Comparison of ENCODE assay signal across 2 cellular contexts in genomic region chr16:56931253-56931768, GRCh38.
TF ChIP-seq lines count a peak whose summit lies in the region.

No MANE protein-coding gene starts in this region.

TF ChIP-seq in K562, 482 proteins besides CTCF, POLR2A, EP300 and RAD21 (continues in another document):
- TF ChIP-seq ZNF589 (CRISPR knock-in tag; IDR thresholded peaks at IDR 0.05; ENCODE audit: low read depth) = 0 out of 2 replicates have a peak, but pooled peaks have one; percentile 44
- no peak for TF ChIP-seq ZNF699 (CRISPR knock-in tag; IDR thresholded peaks at IDR 0.05; ENCODE audit: insufficient replicate concordance)
- TF ChIP-seq IFI16 (CRISPR knock-in tag; IDR thresholded peaks at IDR 0.05) = no peak
- no peak for TF ChIP-seq POLR2G (IDR thresholded peaks at IDR 0.05; ENCODE audit: low read depth, low read length)
- TF ChIP-seq GTF2E2 (tag; IDR thresholded peaks at IDR 0.05) = no peak
- TF ChIP-seq FOS (IDR thresholded peaks at IDR 0.05; ENCODE audit: extremely low read depth, insufficient read length) = no peak
- TF ChIP-seq ZNF41 (CRISPR knock-in tag; conservative IDR thresholded peaks at IDR 0.05) = peak; percentile 47; the same call in 1 of the 2 replicates
- TF ChIP-seq XRCC4 (IDR thresholded peaks at IDR 0.05; ENCODE audit: extremely low read depth, insufficient read depth, insufficient read length) = no peak
- no peak for TF ChIP-seq HMGXB4 (CRISPR knock-in tag; IDR thresholded peaks at IDR 0.05)
- no peak for TF ChIP-seq TARDBP (IDR thresholded peaks at IDR 0.05)
- no peak for TF ChIP-seq POU5F1 (IDR thresholded peaks at IDR 0.05; ENCODE audit: borderline replicate concordance, low read depth, low read length, partially characterized antibody)
- TF ChIP-seq CBX2 (IDR thresholded peaks at IDR 0.05; ENCODE audit: insufficient read depth, low read length, poor library complexity, severe bottlenecking) = no peak
- no peak for TF ChIP-seq ZNF511 (CRISPR knock-in tag; IDR thresholded peaks at IDR 0.05)
- TF ChIP-seq ZNF347 (CRISPR knock-in tag; IDR thresholded peaks at IDR 0.05; ENCODE audit: low read depth) = no peak
- no peak for TF ChIP-seq GATAD2B (IDR thresholded peaks at IDR 0.05; ENCODE audit: borderline replicate concordance)
- TF ChIP-seq ZNF277 (CRISPR knock-in tag; IDR thresholded peaks at IDR 0.05; ENCODE audit: borderline replicate concordance) = no peak
- no peak for TF ChIP-seq USF2 (CRISPR knock-in tag; IDR thresholded peaks at IDR 0.05)
- TF ChIP-seq ZEB2 (IDR thresholded peaks at IDR 0.05) = no peak
- TF ChIP-seq LCOR (CRISPR knock-in tag; IDR thresholded peaks at IDR 0.05) = no peak
- TF ChIP-seq SMARCB1 (IDR thresholded peaks at IDR 0.05; ENCODE audit: insufficient read length, low read depth) = no peak
- no peak for TF ChIP-seq ZNF280B (CRISPR knock-in tag; IDR thresholded peaks at IDR 0.05)
- no peak for TF ChIP-seq RBM34 (IDR thresholded peaks at IDR 0.05; ENCODE audit: borderline replicate concordance, insufficient read depth, low read length)
- TF ChIP-seq BCL6 (CRISPR knock-in tag; IDR thresholded peaks at IDR 0.05) = 0 out of 2 replicates have a peak, but pooled peaks have one; percentile 18
- no peak for TF ChIP-seq RBBP5 (IDR thresholded peaks at IDR 0.05; ENCODE audit: borderline replicate concordance, insufficient read depth, low read length, poor library complexity, severe bottlenecking)
- no peak for TF ChIP-seq ZFP36 (IDR thresholded peaks at IDR 0.05; ENCODE audit: low read depth, low read length, partially characterized antibody)
- TF ChIP-seq ZNF134 (CRISPR knock-in tag; conservative IDR thresholded peaks at IDR 0.05) = 0 out of 2 replicates have a peak, but pooled peaks have one; percentile 25
- no peak for TF ChIP-seq SNIP1 (IDR thresholded peaks at IDR 0.05; ENCODE audit: low read depth)
- no peak for TF ChIP-seq RB1 (IDR thresholded peaks at IDR 0.05; ENCODE audit: low read depth)
- no peak for TF ChIP-seq ZNF146 (CRISPR knock-in tag; IDR thresholded peaks at IDR 0.05; ENCODE audit: unreplicated experiment)
- no peak for TF ChIP-seq PHB2 (IDR thresholded peaks at IDR 0.05; ENCODE audit: low read depth)
- no peak for TF ChIP-seq L3MBTL2 (IDR thresholded peaks at IDR 0.05)
- TF ChIP-seq TBP (optimal IDR thresholded peaks at IDR 0.05; ENCODE audit: low read depth, low read length) = no peak
- TF ChIP-seq HMGN3 (IDR thresholded peaks at IDR 0.05; ENCODE audit: borderline replicate concordance, extremely low read depth, insufficient read length, low read depth, low read length) = no peak
- TF ChIP-seq BRCA1 (IDR thresholded peaks at IDR 0.05) = no peak
- TF ChIP-seq BRCA1 (CRISPR knock-in tag; IDR thresholded peaks at IDR 0.05) = no peak
- TF ChIP-seq U2AF2 (optimal IDR thresholded peaks at IDR 0.05; ENCODE audit: low read depth, low read length) = no peak
- no peak for TF ChIP-seq ZNF174 (CRISPR knock-in tag; IDR thresholded peaks at IDR 0.05)

TF ChIP-seq in HepG2, 621 proteins besides CTCF, POLR2A, EP300 and RAD21 (continues in another document):
- no peak for TF ChIP-seq ZNF260 (CRISPR knock-in tag; IDR thresholded peaks at IDR 0.05; ENCODE audit: borderline replicate concordance, low read depth)
- TF ChIP-seq HBP1 (CRISPR knock-in tag; IDR thresholded peaks at IDR 0.05; ENCODE audit: low read depth) = no peak
- TF ChIP-seq IRF2 (CRISPR knock-in tag; IDR thresholded peaks at IDR 0.05) = no peak
- TF ChIP-seq ZNF782 (CRISPR knock-in tag; IDR thresholded peaks at IDR 0.05; ENCODE audit: borderline replicate concordance) = 0 out of 2 replicates have a peak, but pooled peaks have one; percentile 13
- no peak for TF ChIP-seq FOXJ3 (CRISPR knock-in tag; IDR thresholded peaks at IDR 0.05; ENCODE audit: borderline replicate concordance)
- TF ChIP-seq CHD4 (IDR thresholded peaks at IDR 0.05; ENCODE audit: borderline replicate concordance, low read length) = no peak; the same call in 1 of the 2 replicates
- no peak for TF ChIP-seq MED8 (CRISPR knock-in tag; IDR thresholded peaks at IDR 0.05; ENCODE audit: insufficient replicate concordance)
- no peak for TF ChIP-seq ZNF788 (CRISPR knock-in tag; IDR thresholded peaks at IDR 0.05; ENCODE audit: borderline replicate concordance)
- no peak for TF ChIP-seq ZNF329 (CRISPR knock-in tag; IDR thresholded peaks at IDR 0.05; ENCODE audit: low read depth)
- TF ChIP-seq ARID4A (CRISPR knock-in tag; IDR thresholded peaks at IDR 0.05; ENCODE audit: borderline replicate concordance) = no peak
- no peak for TF ChIP-seq ZNF569 (CRISPR knock-in tag; IDR thresholded peaks at IDR 0.05; ENCODE audit: borderline replicate concordance)
- no peak for TF ChIP-seq ZNF598 (CRISPR knock-in tag; IDR thresholded peaks at IDR 0.05; ENCODE audit: borderline replicate concordance)
- no peak for TF ChIP-seq ZNF619 (CRISPR knock-in tag; IDR thresholded peaks at IDR 0.05)
- TF ChIP-seq CEBPZ (IDR thresholded peaks at IDR 0.05; ENCODE audit: low read length) = no peak
- no peak for TF ChIP-seq HOXA5 (CRISPR knock-in tag; IDR thresholded peaks at IDR 0.05)
- TF ChIP-seq CREM (IDR thresholded peaks at IDR 0.05) = no peak
- TF ChIP-seq CREM (CRISPR knock-in tag; IDR thresholded peaks at IDR 0.05) = no peak
- TF ChIP-seq FUBP1 (CRISPR knock-in tag; IDR thresholded peaks at IDR 0.05; ENCODE audit: borderline replicate concordance) = no peak
- TF ChIP-seq RFX5 (IDR thresholded peaks at IDR 0.05; ENCODE audit: low read depth, low read length) = no peak
- no peak for TF ChIP-seq IKZF4 (CRISPR knock-in tag; IDR thresholded peaks at IDR 0.05; ENCODE audit: borderline replicate concordance, low read depth, not compliant biosample characterization)
- TF ChIP-seq ZNF460 (CRISPR knock-in tag; IDR thresholded peaks at IDR 0.05; ENCODE audit: borderline replicate concordance) = no peak
- no peak for TF ChIP-seq ZNF12 (CRISPR knock-in tag; IDR thresholded peaks at IDR 0.05)
- TF ChIP-seq MAX (IDR thresholded peaks at IDR 0.05) = no peak
- no peak for TF ChIP-seq SNAPC4 (CRISPR knock-in tag; IDR thresholded peaks at IDR 0.05)
- 0 out of 2 replicates have a peak, but pooled peaks have one; percentile 15 for TF ChIP-seq ZNF441 (CRISPR knock-in tag; IDR thresholded peaks at IDR 0.05; ENCODE audit: borderline replicate concordance)
- TF ChIP-seq MEIS1 (CRISPR knock-in tag; IDR thresholded peaks at IDR 0.05; ENCODE audit: borderline replicate concordance) = 0 out of 2 replicates have a peak, but pooled peaks have one; percentile 7
